In the genomic region with DNA sequence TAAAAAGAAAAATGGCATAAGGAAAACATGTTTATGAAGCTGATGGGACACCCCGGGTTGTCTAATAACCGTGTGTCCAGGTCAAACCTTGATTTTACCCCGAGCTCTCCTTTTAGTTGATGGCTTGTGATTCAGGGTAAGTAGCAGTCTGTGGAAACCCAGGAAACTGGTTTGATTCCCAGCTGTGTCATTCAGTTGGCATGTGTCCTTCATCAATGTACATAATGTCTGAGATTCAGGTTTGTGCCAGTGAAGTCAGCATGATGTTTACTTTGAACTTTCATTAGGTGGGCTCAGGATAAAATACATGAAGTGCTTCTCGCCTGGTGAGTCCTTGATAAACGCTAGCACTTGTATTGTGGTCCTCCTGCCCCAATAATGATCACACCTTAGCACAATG, we compare ENCODE assay signal across 8 cellular contexts. TPM values are rescaled to one million over a fixed set of nuclear protein-coding genes. Genes with fewer than 3 reads are reported as not detected.
DNase-seq lines count a peak whose midpoint lies in the region; ATAC-seq, FAIRE-seq and TF ChIP-seq lines count a peak whose summit lies in the region.

No MANE protein-coding gene starts in this region.

- H3K9me3 ChIP-seq in breast epithelium (no peaks in the 10 kb centered on the region), muscle layer of duodenum (ENCODE audit: control insufficient read depth in 1 of 2, low read length in 2 of 2) (no peaks in the 10 kb centered on the region)

- H3K36me3 ChIP-seq in breast epithelium = no peaks in the 10 kb centered on the region
- H3K36me3 ChIP-seq in muscle layer of duodenum (ENCODE audit: control insufficient read depth in 1 of 2, insufficient read depth in 2 of 2, low read length in 2 of 2) = no peaks in the 10 kb centered on the region

- FAIRE-seq in RCC 7860 (lab: Jason Lieb, UNC) = no peak

- H3K36me3 Mint-ChIP-seq in natural killer cell = no peaks in the 10 kb centered on the region
- H3K36me3 Mint-ChIP-seq in natural killer cell treated with Interleukin-12 subunit alpha and Interleukin-12 subunit beta and Interleukin-15 and Interleukin-18, amount 100 ng/mL, for 72 hours = peaks cover 4% of the 10 kb centered on the region

- DNase-seq in natural killer cell = no peak
- DNase-seq in natural killer cell treated with Interleukin-12 subunit alpha and Interleukin-12 subunit beta and Interleukin-15 and Interleukin-18, amount 100 ng/mL, for 72 hours (ENCODE audit: low spot score) = no peak
- DNase-seq in breast epithelium (ENCODE audit: low spot score in 2 of 2) = no peak
- no peak for DNase-seq in RCC 7860 (ENCODE audit: low spot score)
- no peak for DNase-seq in T-helper 1 cell
- no peak for DNase-seq in NCI-H1436 treated with DMSO at 0.1 percent for 48 hours (lab: John Stamatoyannopoulos, UW)

- H3K9me3 Mint-ChIP-seq in natural killer cell = no peaks in the 10 kb centered on the region
- H3K9me3 Mint-ChIP-seq in natural killer cell treated with Interleukin-12 subunit alpha and Interleukin-12 subunit beta and Interleukin-15 and Interleukin-18, amount 100 ng/mL, for 72 hours = no peaks in the 10 kb centered on the region

- peak overlapping the region; percentile 45 to 60 for H3K27ac Mint-ChIP-seq in natural killer cell
- H3K27ac Mint-ChIP-seq in natural killer cell treated with Interleukin-12 subunit alpha and Interleukin-12 subunit beta and Interleukin-15 and Interleukin-18, amount 100 ng/mL, for 72 hours = peak overlapping the region in 1 of 2 donors; percentile 77

- H3K4me3 ChIP-seq in breast epithelium (no peak overlapping the region), muscle layer of duodenum (ENCODE audit: low read depth in 1 of 2, low read length in 2 of 2) (no peak overlapping the region)

- no peak for TF ChIP-seq CTCF in natural killer cell (IDR thresholded peaks at IDR 0.05)
- TF ChIP-seq CTCF in breast epithelium (IDR thresholded peaks at IDR 0.05) = no peak

- intact Hi-C loops in natural killer cell (cut with micrococcal nuclease) = loop anchor here (1.0 to 10.0 kb wide), 4 partner anchors 192 to 630 kb away; no protein-coding TSS in a partner anchor
- intact Hi-C loops in breast epithelium (cut with DNase I; ENCODE audit: low total_unique reads) = no loop called here

- ATAC-seq in natural killer cell (no peak), GM21717 (IDR thresholded peaks at IDR 0.05; ENCODE audit: unreplicated experiment) (no peak)
- no peak for ATAC-seq in natural killer cell treated with Interleukin-12 subunit alpha and Interleukin-12 subunit beta and Interleukin-15 and Interleukin-18, amount 100 ng/mL, for 72 hours

- H3K27me3 Mint-ChIP-seq in natural killer cell (ENCODE audit: low read depth in 2 of 2) = no peaks in the 10 kb centered on the region
- H3K27me3 Mint-ChIP-seq in natural killer cell treated with Interleukin-12 subunit alpha and Interleukin-12 subunit beta and Interleukin-15 and Interleukin-18, amount 100 ng/mL, for 72 hours = no peaks in the 10 kb centered on the region

- H3K27me3 ChIP-seq in breast epithelium (no peaks in the 10 kb centered on the region), muscle layer of duodenum (ENCODE audit: low read depth, low read length) (no peaks in the 10 kb centered on the region)

- peaks cover 29 to 34% of the 10 kb centered on the region in 2 donors for H3K4me1 Mint-ChIP-seq in natural killer cell
- peaks cover 23 to 30% of the 10 kb centered on the region in 2 donors for H3K4me1 Mint-ChIP-seq in natural killer cell treated with Interleukin-12 subunit alpha and Interleukin-12 subunit beta and Interleukin-15 and Interleukin-18, amount 100 ng/mL, for 72 hours (ENCODE audit: low read depth in 2 of 2)

- peaks cover 0 to under 1% of the 10 kb centered on the region in 2 donors for H3K4me1 ChIP-seq in breast epithelium
- H3K4me1 ChIP-seq in muscle layer of duodenum (ENCODE audit: control insufficient read depth in 1 of 2, insufficient read depth in 2 of 2, low read length in 2 of 2) = peaks cover 7 to 12% of the 10 kb centered on the region in 2 donors

- no peak overlapping the region for H3K4me3 Mint-ChIP-seq in natural killer cell
- no peak overlapping the region for H3K4me3 Mint-ChIP-seq in natural killer cell treated with Interleukin-12 subunit alpha and Interleukin-12 subunit beta and Interleukin-15 and Interleukin-18, amount 100 ng/mL, for 72 hours

- H3K27ac ChIP-seq in breast epithelium (peak overlapping the region; percentile 48 to 72), muscle layer of duodenum (ENCODE audit: low read length) (peak overlapping the region; percentile 25)

- no peak for TF ChIP-seq POLR2A in breast epithelium (IDR thresholded peaks at IDR 0.05)

RNA-seq across cellular contexts. Expression of gene COPG1, which starts 4.3 kb away (rescaled TPM):
- total RNA-seq in natural killer cell = 100 to 1,000 TPM; 127 to 141 (median 135) TPM
- total RNA-seq in natural killer cell treated with Interleukin-12 subunit alpha and Interleukin-12 subunit beta and Interleukin-15 and Interleukin-18, amount 100 ng/mL, for 72 hours = 100 to 1,000 TPM; 203 to 236 TPM
- 100 to 1,000 TPM in 2 of 3 donors, 10 to 100 TPM in 1; 82.6 to 121 (median 102) TPM for total RNA-seq in breast epithelium

RNA-seq across cellular contexts. Expression of gene HMCES, which starts 33.5 kb away (rescaled TPM):
- total RNA-seq in natural killer cell (10 to 100 TPM; 37.3 to 42.8 (median 40.9) TPM), breast epithelium (10 to 100 TPM; 32.3 to 40.5 (median 32.8) TPM)
- total RNA-seq in natural killer cell treated with Interleukin-12 subunit alpha and Interleukin-12 subunit beta and Interleukin-15 and Interleukin-18, amount 100 ng/mL, for 72 hours = 10 to 100 TPM; 49.2 to 52.5 TPM
